In the genomic region with DNA sequence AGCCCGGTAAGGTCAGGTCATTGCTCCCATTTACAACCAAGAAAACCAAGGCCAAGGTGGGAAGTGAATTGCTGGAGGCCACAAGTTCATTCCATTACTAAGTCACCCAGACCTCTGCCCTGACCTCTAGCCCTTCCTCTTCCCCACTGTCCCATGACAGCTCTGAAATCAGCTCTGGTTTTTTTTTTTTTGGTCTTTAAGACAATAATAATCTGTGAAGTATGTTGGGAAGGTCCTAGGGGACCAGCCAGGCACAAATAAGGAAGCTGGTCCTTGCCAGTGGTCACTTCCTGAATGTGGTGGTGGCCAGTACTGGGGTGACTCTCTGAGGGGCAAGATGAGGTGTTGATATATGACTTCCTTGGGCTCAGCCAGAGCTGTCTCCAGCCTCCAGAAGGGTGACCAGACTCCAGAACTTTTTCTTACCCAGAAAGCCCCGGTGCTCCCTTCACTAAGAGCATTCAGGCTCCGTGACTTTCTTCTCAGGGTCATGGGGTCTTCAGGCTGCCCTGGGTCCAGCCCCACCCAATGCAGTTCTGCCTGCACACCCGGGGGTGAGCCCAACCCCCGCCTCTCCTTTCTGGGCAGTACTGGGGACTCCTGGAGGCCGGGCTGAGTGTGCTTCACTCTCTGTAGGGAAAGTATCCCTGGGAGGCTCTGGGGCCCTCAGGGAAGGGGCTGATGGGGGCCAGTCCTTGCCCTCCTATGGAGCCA, we compare ENCODE assay signal across 15 cellular contexts.
"Had no signal": no experiment of that assay in that cellular context is flagged by ENCODE, and none has a peak within 500 bp of the region (broad histone marks: within the 10 kb centered on the region; RNA-seq: fewer than 3 reads in every experiment).

No MANE protein-coding gene starts in this region.

- H3K27ac ChIP-seq: cardiac muscle cell, dorsolateral prefrontal cortex, psoas muscle, upper lobe of left lung had no signal

- H3K9me3 Mint-ChIP-seq: natural killer cell treated with Interleukin-12 subunit alpha and Interleukin-12 subunit beta and Interleukin-15 and Interleukin-18, amount 100 ng/mL, for 72 hours had no signal

- H3K27me3 ChIP-seq: upper lobe of left lung had no signal

- H3K9me3 ChIP-seq: psoas muscle had no signal

- H3K4me1 ChIP-seq: psoas muscle had no signal

- H3K36me3 ChIP-seq: cardiac muscle cell, upper lobe of left lung had no signal

- H3K27ac Mint-ChIP-seq: natural killer cell treated with Interleukin-12 subunit alpha and Interleukin-12 subunit beta and Interleukin-15 and Interleukin-18, amount 100 ng/mL, for 72 hours; stimulated activated naive CD8-positive, alpha-beta T cell treated with anti-CD3 and anti-CD28 coated beads, Interleukin-15, amount 100 ng/mL, for 72 hours had no signal

- ATAC-seq: activated T-cell treated with anti-CD3 and anti-CD28 coated beads, Interleukin-2, amount 50 U/mL, for 4 hours; natural killer cell treated with Interleukin-12 subunit alpha and Interleukin-12 subunit beta and Interleukin-15 and Interleukin-18, amount 100 ng/mL, for 72 hours; psoas muscle; sciatic nerve; stimulated activated naive CD8-positive, alpha-beta T cell treated with anti-CD3 and anti-CD28 coated beads, Interleukin-15, amount 100 ng/mL, for 72 hours had no signal

- DNase-seq: activated effector memory CD4-positive, alpha-beta T cell treated with Interleukin-2 at 50 U/mL for 16 hours; activated naive CD4-positive, alpha-beta T cell treated with anti-CD3 and anti-CD28 coated beads, Interleukin-2, amount 50 U/mL, for 16 hours; activated T-cell treated with anti-CD3 and anti-CD28 coated beads, Interleukin-2, amount 50 U/mL, for 4 hours; erythroblast; kidney glomerular epithelial cell; mesenchymal stem cell; occipital lobe; psoas muscle; stimulated activated CD4-positive, alpha-beta T cell treated with anti-CD3 and anti-CD28 coated beads, Interleukin-1b, Interleukin-23, amount 100 ng/mL, for 48 hours; stimulated activated naive CD8-positive, alpha-beta T cell treated with anti-CD3 and anti-CD28 coated beads, Interleukin-15, amount 100 ng/mL, for 72 hours; upper lobe of left lung had no signal

- H3K4me3 Mint-ChIP-seq: activated T-cell treated with anti-CD3 and anti-CD28 coated beads, Interleukin-2, amount 50 U/mL, for 4 hours; natural killer cell treated with Interleukin-12 subunit alpha and Interleukin-12 subunit beta and Interleukin-15 and Interleukin-18, amount 100 ng/mL, for 72 hours; stimulated activated naive CD8-positive, alpha-beta T cell treated with anti-CD3 and anti-CD28 coated beads, Interleukin-15, amount 100 ng/mL, for 72 hours had no signal

- H3K4me3 ChIP-seq: cardiac muscle cell, dorsolateral prefrontal cortex, psoas muscle, upper lobe of left lung had no signal

- H3K36me3 Mint-ChIP-seq: natural killer cell treated with Interleukin-12 subunit alpha and Interleukin-12 subunit beta and Interleukin-15 and Interleukin-18, amount 100 ng/mL, for 72 hours had no signal

- H3K4me1 Mint-ChIP-seq: stimulated activated naive CD8-positive, alpha-beta T cell treated with anti-CD3 and anti-CD28 coated beads, Interleukin-15, amount 100 ng/mL, for 72 hours had no signal
